In the genomic region with DNA sequence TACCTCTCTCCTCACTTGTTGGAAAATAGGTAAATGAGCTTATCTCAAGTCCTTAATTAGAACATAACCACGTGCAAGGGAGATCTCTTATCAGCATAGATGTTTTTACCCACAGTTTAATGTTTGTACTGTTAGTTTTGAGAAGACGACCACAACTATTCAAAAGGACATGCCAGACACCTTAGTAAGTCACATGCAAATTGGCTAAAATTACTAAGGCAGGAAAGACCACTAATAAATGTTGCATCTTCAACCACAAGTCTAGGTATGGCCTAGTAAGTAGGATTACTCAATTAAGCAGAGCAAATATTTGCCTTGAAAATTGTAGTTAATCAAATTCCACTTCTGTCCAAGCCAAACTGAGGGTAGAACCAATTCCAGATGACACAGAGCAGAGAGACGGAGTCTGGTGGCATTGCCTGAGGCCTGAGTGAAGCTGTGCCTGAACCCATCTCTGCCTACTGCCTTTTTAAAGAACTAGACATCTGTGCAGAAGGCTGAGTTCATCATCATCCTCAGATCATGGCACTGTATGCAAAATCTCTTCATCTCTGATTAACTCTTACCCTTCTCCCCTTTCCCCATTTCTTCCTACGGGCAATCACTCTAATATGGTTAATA, we compare ENCODE assay signal across 13 cellular contexts. TPM values are rescaled to one million over a fixed set of nuclear protein-coding genes. Genes with fewer than 3 reads are reported as not detected.
DNase-seq lines count a peak whose midpoint lies in the region; ATAC-seq and TF ChIP-seq lines count a peak whose summit lies in the region.
"Had no signal": no experiment of that assay in that cellular context is flagged by ENCODE, and none has a peak within 500 bp of the region (broad histone marks: within the 10 kb centered on the region; RNA-seq: fewer than 3 reads in every experiment).

No MANE protein-coding gene starts in this region.

- H3K36me3 Mint-ChIP-seq in immature natural killer cell, result peaks cover 0 to 6% (median 0%) of the 10 kb centered on the region in 3 donors

- no peak overlapping the region for H3K9ac ChIP-seq in adipocyte (ENCODE audit: low read length)

- H3K27me3 ChIP-seq in adipocyte (replicated peaks; ENCODE audit: control insufficient read depth, insufficient read depth, low read length), result no peaks in the 10 kb centered on the region

- no peaks in the 10 kb centered on the region for H3K9me3 Mint-ChIP-seq in immature natural killer cell
- H3K9me3 Mint-ChIP-seq: nephron had no signal

- peak overlapping the region; percentile 1 to 53 (median 22) for H3K4me3 Mint-ChIP-seq in immature natural killer cell
- H3K4me3 Mint-ChIP-seq: nephron had no signal

- peaks cover 3 to 7% (median 3%) of the 10 kb centered on the region in 3 donors for H3K27me3 Mint-ChIP-seq in immature natural killer cell (ENCODE audit: low read depth in 3 of 3)

- H3K4me1 Mint-ChIP-seq in immature natural killer cell, result peaks cover 25 to 28% of the 10 kb centered on the region in 2 donors
- H3K4me1 Mint-ChIP-seq: nephron had no signal

- peak; percentile 29 for ATAC-seq in HG02610 (IDR thresholded peaks at IDR 0.05; ENCODE audit: unreplicated experiment)

- H3K4me3 ChIP-seq in AG10803 (ENCODE audit: low read length) (no peak overlapping the region), adipocyte (ENCODE audit: low read length) (no peak overlapping the region)

- H3K36me3 ChIP-seq in adipocyte (ENCODE audit: control insufficient read depth, insufficient read depth, low read length, severe bottlenecking), result no peaks in the 10 kb centered on the region

- H3K27ac Mint-ChIP-seq in immature natural killer cell, result peak overlapping the region; percentile 17 to 94 (median 88)
- H3K27ac Mint-ChIP-seq: nephron had no signal

- no peaks in the 10 kb centered on the region for H3K9me3 ChIP-seq in adipocyte (ENCODE audit: control insufficient read depth, low read length)

- H3K4me1 ChIP-seq in adipocyte (ENCODE audit: control insufficient read depth, insufficient read depth, low read length), result no peaks in the 10 kb centered on the region

- peak; percentile 86 for DNase-seq in AG10803 (ENCODE audit: low read depth)
- peak; percentile 6 for DNase-seq in adipocyte (ENCODE audit: low read depth)
- peak; percentile 7 to 26 (median 15) for DNase-seq in immature natural killer cell
- DNase-seq in occipital lobe (lab: John Stamatoyannopoulos, UW), result no peak
- DNase-seq in activated CD4-positive, alpha-beta T cell treated with anti-CD3 and anti-CD28 coated beads, Interleukin-2, amount 50 U/mL, for 48 hours, result no peak
- DNase-seq in D341Med (ENCODE audit: low spot score), result no peak
- DNase-seq in effector CD4-positive, alpha-beta T cell, result no peak
- DNase-seq: activated CD4-positive, alpha-beta T cell treated with anti-CD3 and anti-CD28 coated beads, Interleukin-2, amount 50 U/mL, for 1 hour; NCI-H1417; NCI-H774; small intestine had no signal

- TF ChIP-seq CTCF in AG10803 (conservative IDR thresholded peaks at IDR 0.05; ENCODE audit: low read length), result no peak

RNA-seq across cellular contexts. Expression of a gene that starts 29.7 kb away (rescaled TPM):
- 10 to 100 TPM; 42.5 to 90.1 (median 78.4) TPM for polyA plus RNA-seq in immature natural killer cell
- 29.0 TPM for total RNA-seq in occipital lobe

Comparison
In these comparisons a context has a peak if more than half of its experiments do, and no peak if none do; other contexts are left out.
1. DNase-seq: peak in AG10803 (single experiment), adipocyte (single experiment) and immature natural killer cell (3 of 3); none in occipital lobe (single experiment), activated CD4-positive, alpha-beta T cell treated with anti-CD3 and anti-CD28 coated beads, Interleukin-2, amount 50 U/mL, for 48 hours (0 of 2), D341Med (single experiment) and effector CD4-positive, alpha-beta T cell (single experiment).